In the genomic region with DNA sequence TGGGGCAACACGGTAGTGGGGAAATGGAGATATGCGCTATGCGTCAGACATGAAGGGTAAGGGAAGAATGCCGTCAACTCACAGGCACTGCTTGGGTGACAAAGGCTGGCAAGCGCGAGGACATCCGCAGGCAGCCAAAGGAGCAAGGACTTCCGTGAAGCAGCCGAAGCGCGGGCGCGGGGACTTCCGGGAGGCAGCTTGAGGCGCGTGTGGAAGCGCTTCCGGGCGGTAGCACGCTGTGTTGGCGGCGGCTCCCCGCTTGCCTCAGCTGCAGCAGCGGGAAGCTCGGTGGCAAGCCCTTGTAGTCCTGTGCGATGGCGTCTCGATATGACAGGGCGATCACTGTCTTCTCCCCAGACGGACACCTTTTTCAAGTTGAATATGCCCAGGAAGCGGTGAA, we compare ENCODE assay signal across 8 cellular contexts.
DNase-seq lines count a peak whose midpoint lies in the region; ATAC-seq lines count a peak whose summit lies in the region.

A gene (plus strand): TSS at position 218 of the 400 bp plus-strand sequence. CDS start 97 bp downstream, at position 315.

- H3K27ac Mint-ChIP-seq in activated T-cell treated with anti-CD3 and anti-CD28 coated beads, Interleukin-2, amount 50 U/mL, for 24 hours: peak within 1 kb of the TSS; percentile 94
- H3K27ac Mint-ChIP-seq in stimulated activated memory B cell treated with anti-CD40 and anti-IgM and Interleukin-4, amounts not matched to agents 10 μg/mL and 1 μg/mL and 100 μg/mL, for 72 hours: peak within 1 kb of the TSS; percentile 87

- H3K36me3 Mint-ChIP-seq in activated T-cell treated with anti-CD3 and anti-CD28 coated beads, Interleukin-2, amount 50 U/mL, for 24 hours (ENCODE audit: low read depth): peaks cover 3% of the 10 kb centered on the region
- H3K36me3 Mint-ChIP-seq in stimulated activated memory B cell treated with anti-CD40 and anti-IgM and Interleukin-4, amounts not matched to agents 10 μg/mL and 1 μg/mL and 100 μg/mL, for 72 hours: no peaks in the 10 kb centered on the region

- H3K4me3 ChIP-seq in iPS-15b (ENCODE audit: low read depth, low read length): peak within 1 kb of the TSS; percentile 47

- peak; percentile 71 for DNase-seq in activated T-cell treated with anti-CD3 and anti-CD28 coated beads, Interleukin-2, amount 50 U/mL, for 24 hours
- no peak for DNase-seq in HK-2 (ENCODE audit: unreplicated experiment)
- no peak for DNase-seq in NCI-H1105 (lab: John Stamatoyannopoulos, UW)
- no peak for DNase-seq in AG08396 (ENCODE audit: low spot score)

- peaks cover 2% of the 10 kb centered on the region for H3K4me1 ChIP-seq in iPS-15b (ENCODE audit: control insufficient read depth, insufficient read depth, low read length)

- no peaks in the 10 kb centered on the region for H3K36me3 ChIP-seq in iPS-15b (ENCODE audit: control insufficient read depth, insufficient read depth, low read length)

- no peaks in the 10 kb centered on the region for H3K9me3 Mint-ChIP-seq in activated T-cell treated with anti-CD3 and anti-CD28 coated beads, Interleukin-2, amount 50 U/mL, for 24 hours
- no peaks in the 10 kb centered on the region for H3K9me3 Mint-ChIP-seq in stimulated activated memory B cell treated with anti-CD40 and anti-IgM and Interleukin-4, amounts not matched to agents 10 μg/mL and 1 μg/mL and 100 μg/mL, for 72 hours

- H3K27me3 Mint-ChIP-seq in activated T-cell treated with anti-CD3 and anti-CD28 coated beads, Interleukin-2, amount 50 U/mL, for 24 hours: no peaks in the 10 kb centered on the region
- no peaks in the 10 kb centered on the region for H3K27me3 Mint-ChIP-seq in stimulated activated memory B cell treated with anti-CD40 and anti-IgM and Interleukin-4, amounts not matched to agents 10 μg/mL and 1 μg/mL and 100 μg/mL, for 72 hours

- H3K27me3 ChIP-seq in iPS-15b (ENCODE audit: control insufficient read depth, insufficient read depth, low read length): peaks cover 14% of the 10 kb centered on the region

- peak; percentile 73 for ATAC-seq in HG03175 (IDR thresholded peaks at IDR 0.05; ENCODE audit: unreplicated experiment)
- ATAC-seq in stimulated activated memory B cell treated with anti-CD40 and anti-IgM and Interleukin-4, amounts not matched to agents 10 μg/mL and 1 μg/mL and 100 μg/mL, for 72 hours: peak; percentile 77
- ATAC-seq in GM19351 (IDR thresholded peaks at IDR 0.05; ENCODE audit: unreplicated experiment): no peak

- peak within 1 kb of the TSS; percentile 79 for H3K4me3 Mint-ChIP-seq in activated T-cell treated with anti-CD3 and anti-CD28 coated beads, Interleukin-2, amount 50 U/mL, for 24 hours
- peak within 1 kb of the TSS; percentile 82 for H3K4me3 Mint-ChIP-seq in stimulated activated memory B cell treated with anti-CD40 and anti-IgM and Interleukin-4, amounts not matched to agents 10 μg/mL and 1 μg/mL and 100 μg/mL, for 72 hours

- no peaks in the 10 kb centered on the region for H3K9me3 ChIP-seq in iPS-15b (ENCODE audit: control insufficient read depth, insufficient read depth, low read length)

- peaks cover 2% of the 10 kb centered on the region for H3K4me1 Mint-ChIP-seq in activated T-cell treated with anti-CD3 and anti-CD28 coated beads, Interleukin-2, amount 50 U/mL, for 24 hours (ENCODE audit: low read depth)
- H3K4me1 Mint-ChIP-seq in stimulated activated memory B cell treated with anti-CD40 and anti-IgM and Interleukin-4, amounts not matched to agents 10 μg/mL and 1 μg/mL and 100 μg/mL, for 72 hours: peaks cover 8% of the 10 kb centered on the region

- no peak within 1 kb of the TSS for H3K9ac ChIP-seq in iPS-15b (ENCODE audit: low read depth, low read length)
